ENCODE assay signal across 8 cellular contexts in the genomic region with DNA sequence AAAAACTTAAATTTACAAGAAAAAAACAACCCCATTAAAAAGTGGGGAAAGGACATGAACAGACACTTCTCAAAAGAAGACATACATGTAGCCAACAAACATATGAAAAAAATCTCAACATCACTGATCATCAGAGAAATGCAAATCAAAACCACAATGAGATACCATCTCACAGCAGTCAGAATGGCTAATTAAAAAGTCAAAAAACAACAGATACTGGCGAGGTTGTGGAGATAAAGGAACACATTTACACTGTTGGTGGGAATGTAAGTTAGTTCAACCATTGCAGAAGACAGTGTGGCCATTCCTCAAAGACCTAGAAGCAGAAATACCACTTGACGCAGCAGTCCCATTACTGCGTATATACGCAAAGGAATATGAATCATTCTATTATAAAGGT.
DNase-seq lines count a peak whose midpoint lies in the region; ATAC-seq lines count a peak whose summit lies in the region.
"Not testable (repeated sequence)": the region's sequence is repeated elsewhere in the genome, so short reads cannot be mapped to it uniquely, and the experiment has no call there.

No MANE protein-coding gene starts in this region.

- not testable (repeated sequence) for ATAC-seq in CD4-positive, CD25-positive, alpha-beta regulatory T cell (ENCODE audit: low read depth in 2 of 2); activated CD8-positive, alpha-beta T cell treated with anti-CD3 and anti-CD28 coated beads, Interleukin-2, amount 10 ng/mL, durations not matched to agents 7 days and 5 days; stimulated activated naive B cell treated with anti-CD40 and anti-IgM and Interleukin-4, amounts not matched to agents 10 μg/mL and 1 μg/mL and 100 μg/mL, for 72 hours (replicated peaks)

- not testable (repeated sequence) for H3K36me3 ChIP-seq in CD4-positive, CD25-positive, alpha-beta regulatory T cell (ENCODE audit: control insufficient read depth, insufficient read depth, low read length)

- CTCF ChIA-PET in activated CD8-positive, alpha-beta T cell treated with anti-CD3 and anti-CD28 coated beads, Interleukin-2, amount 10 ng/mL, durations not matched to agents 7 days and 5 days (lab: Charles Lee): not testable (repeated sequence)

- H3K4me1 ChIP-seq in CD4-positive, CD25-positive, alpha-beta regulatory T cell (ENCODE audit: control insufficient read depth, insufficient read depth, low read length, poor library complexity, severe bottlenecking): peaks cover 46% of the 10 kb centered on the region

- peaks cover 16 to 78% (median 53%) of the 10 kb centered on the region in 4 donors for H3K4me1 Mint-ChIP-seq in CD4-positive, CD25-positive, alpha-beta regulatory T cell
- H3K4me1 Mint-ChIP-seq in T-helper 2 cell treated with Interferon-gamma antibody and Interleukin-4, amounts not matched to agents 5 μg/mL and 100 μg/mL, for 36 hours (ENCODE audit: low read depth): peaks cover 71% of the 10 kb centered on the region
- H3K4me1 Mint-ChIP-seq in activated CD8-positive, alpha-beta T cell treated with anti-CD3 and anti-CD28 coated beads, Interleukin-2, amount 10 ng/mL, durations not matched to agents 7 days and 5 days (ENCODE audit: low read depth): peaks cover 81% of the 10 kb centered on the region
- H3K4me1 Mint-ChIP-seq in activated T-helper 2 cell treated with anti-CD3 and anti-CD28 coated beads, Interferon-gamma antibody, Interleukin-2, Interleukin-4, amounts not matched to agents 10 μg/mL and 5 μg/mL and 100 μg/mL, durations not matched to agents 14 hours and 24 hours and 36 hours (ENCODE audit: low read depth): peaks cover 76% of the 10 kb centered on the region
- H3K4me1 Mint-ChIP-seq in stimulated activated naive B cell treated with anti-CD40 and anti-IgM and Interleukin-4, amounts not matched to agents 10 μg/mL and 1 μg/mL and 100 μg/mL, for 72 hours: peaks cover 40 to 82% of the 10 kb centered on the region in 2 donors

- not testable (repeated sequence) for H3K27ac ChIP-seq in CD4-positive, CD25-positive, alpha-beta regulatory T cell (ENCODE audit: insufficient read depth, low read length, poor library complexity, severe bottlenecking)

- DNase-seq in CD4-positive, CD25-positive, alpha-beta regulatory T cell: peak in 2 of 3 donors; percentile 44 to 54
- peak; percentile 29 for DNase-seq in Jurkat, Clone E6-1 (ENCODE audit: low read depth, low spot score)
- DNase-seq in NCI-H526 treated with DMSO at 0.1 percent for 48 hours (lab: John Stamatoyannopoulos, UW) (peak; percentile 32), islet precursor cell (peak; percentile 8)
- not testable (repeated sequence) for DNase-seq in T-helper 2 cell treated with Interferon-gamma antibody and Interleukin-4, amounts not matched to agents 5 μg/mL and 100 μg/mL, for 36 hours (ENCODE audit: low spot score); stimulated activated naive B cell treated with anti-CD40 and anti-IgM and Interleukin-4, amounts not matched to agents 10 μg/mL and 1 μg/mL and 100 μg/mL, for 72 hours
- peak; percentile 12 for DNase-seq in activated CD8-positive, alpha-beta T cell treated with anti-CD3 and anti-CD28 coated beads, Interleukin-2, amount 10 ng/mL, durations not matched to agents 7 days and 5 days
- peak; percentile 5 for DNase-seq in activated T-helper 2 cell treated with anti-CD3 and anti-CD28 coated beads, Interferon-gamma antibody, Interleukin-2, Interleukin-4, amounts not matched to agents 10 μg/mL and 5 μg/mL and 100 μg/mL, durations not matched to agents 14 hours and 24 hours and 36 hours (ENCODE audit: low spot score)

- not testable (repeated sequence) for H3K9me3 ChIP-seq in CD4-positive, CD25-positive, alpha-beta regulatory T cell (ENCODE audit: control insufficient read depth in 2 of 2, low read length in 2 of 2)

- H3K9me3 Mint-ChIP-seq in CD4-positive, CD25-positive, alpha-beta regulatory T cell; activated CD8-positive, alpha-beta T cell treated with anti-CD3 and anti-CD28 coated beads, Interleukin-2, amount 10 ng/mL, durations not matched to agents 7 days and 5 days (ENCODE audit: insufficient read depth); stimulated activated naive B cell treated with anti-CD40 and anti-IgM and Interleukin-4, amounts not matched to agents 10 μg/mL and 1 μg/mL and 100 μg/mL, for 72 hours: not testable (repeated sequence)
- peaks cover 14% of the 10 kb centered on the region for H3K9me3 Mint-ChIP-seq in T-helper 2 cell treated with Interferon-gamma antibody and Interleukin-4, amounts not matched to agents 5 μg/mL and 100 μg/mL, for 36 hours
- peaks cover 20% of the 10 kb centered on the region for H3K9me3 Mint-ChIP-seq in activated T-helper 2 cell treated with anti-CD3 and anti-CD28 coated beads, Interferon-gamma antibody, Interleukin-2, Interleukin-4, amounts not matched to agents 10 μg/mL and 5 μg/mL and 100 μg/mL, durations not matched to agents 14 hours and 24 hours and 36 hours

- peak overlapping the region; percentile 58 to 76 (median 75) for H3K27ac Mint-ChIP-seq in CD4-positive, CD25-positive, alpha-beta regulatory T cell
- H3K27ac Mint-ChIP-seq in T-helper 2 cell treated with Interferon-gamma antibody and Interleukin-4, amounts not matched to agents 5 μg/mL and 100 μg/mL, for 36 hours: peak overlapping the region; percentile 60
- not testable (repeated sequence) for H3K27ac Mint-ChIP-seq in activated CD8-positive, alpha-beta T cell treated with anti-CD3 and anti-CD28 coated beads, Interleukin-2, amount 10 ng/mL, durations not matched to agents 7 days and 5 days
- H3K27ac Mint-ChIP-seq in activated T-helper 2 cell treated with anti-CD3 and anti-CD28 coated beads, Interferon-gamma antibody, Interleukin-2, Interleukin-4, amounts not matched to agents 10 μg/mL and 5 μg/mL and 100 μg/mL, durations not matched to agents 14 hours and 24 hours and 36 hours: peak overlapping the region; percentile 36
- H3K27ac Mint-ChIP-seq in stimulated activated naive B cell treated with anti-CD40 and anti-IgM and Interleukin-4, amounts not matched to agents 10 μg/mL and 1 μg/mL and 100 μg/mL, for 72 hours: peak overlapping the region; percentile 49

- H3K27me3 ChIP-seq in CD4-positive, CD25-positive, alpha-beta regulatory T cell (ENCODE audit: control insufficient read depth, insufficient read depth, low read length): not testable (repeated sequence)

- intact Hi-C loops in activated T-helper 2 cell treated with anti-CD3 and anti-CD28 coated beads, Interferon-gamma antibody, Interleukin-2, Interleukin-4, amounts not matched to agents 10 μg/mL and 5 μg/mL and 100 μg/mL, durations not matched to agents 14 hours and 24 hours and 36 hours (cut with micrococcal nuclease): not testable (repeated sequence)

- POLR2A ChIA-PET in activated CD8-positive, alpha-beta T cell treated with anti-CD3 and anti-CD28 coated beads, Interleukin-2, amount 10 ng/mL, durations not matched to agents 7 days and 5 days (lab: Charles Lee): not testable (repeated sequence)

- not testable (repeated sequence) for H3K4me3 ChIP-seq in CD4-positive, CD25-positive, alpha-beta regulatory T cell (ENCODE audit: low read depth, low read length); Jurkat, Clone E6-1 (ENCODE audit: low read length)

- H3K27me3 Mint-ChIP-seq in CD4-positive, CD25-positive, alpha-beta regulatory T cell; T-helper 2 cell treated with Interferon-gamma antibody and Interleukin-4, amounts not matched to agents 5 μg/mL and 100 μg/mL, for 36 hours (ENCODE audit: low read depth); activated CD8-positive, alpha-beta T cell treated with anti-CD3 and anti-CD28 coated beads, Interleukin-2, amount 10 ng/mL, durations not matched to agents 7 days and 5 days (ENCODE audit: low read depth); activated T-helper 2 cell treated with anti-CD3 and anti-CD28 coated beads, Interferon-gamma antibody, Interleukin-2, Interleukin-4, amounts not matched to agents 10 μg/mL and 5 μg/mL and 100 μg/mL, durations not matched to agents 14 hours and 24 hours and 36 hours (ENCODE audit: low read depth): not testable (repeated sequence)
- peaks cover 0 to 12% of the 10 kb centered on the region in 2 donors for H3K27me3 Mint-ChIP-seq in stimulated activated naive B cell treated with anti-CD40 and anti-IgM and Interleukin-4, amounts not matched to agents 10 μg/mL and 1 μg/mL and 100 μg/mL, for 72 hours

- H3K4me3 Mint-ChIP-seq in CD4-positive, CD25-positive, alpha-beta regulatory T cell: peak overlapping the region in 2 of 4 donors; percentile 13 to 65
- H3K4me3 Mint-ChIP-seq in T-helper 2 cell treated with Interferon-gamma antibody and Interleukin-4, amounts not matched to agents 5 μg/mL and 100 μg/mL, for 36 hours; activated CD8-positive, alpha-beta T cell treated with anti-CD3 and anti-CD28 coated beads, Interleukin-2, amount 10 ng/mL, durations not matched to agents 7 days and 5 days; activated T-helper 2 cell treated with anti-CD3 and anti-CD28 coated beads, Interferon-gamma antibody, Interleukin-2, Interleukin-4, amounts not matched to agents 10 μg/mL and 5 μg/mL and 100 μg/mL, durations not matched to agents 14 hours and 24 hours and 36 hours (ENCODE audit: low read depth); stimulated activated naive B cell treated with anti-CD40 and anti-IgM and Interleukin-4, amounts not matched to agents 10 μg/mL and 1 μg/mL and 100 μg/mL, for 72 hours: not testable (repeated sequence)

- H3K36me3 Mint-ChIP-seq in CD4-positive, CD25-positive, alpha-beta regulatory T cell; activated CD8-positive, alpha-beta T cell treated with anti-CD3 and anti-CD28 coated beads, Interleukin-2, amount 10 ng/mL, durations not matched to agents 7 days and 5 days (ENCODE audit: low read depth); stimulated activated naive B cell treated with anti-CD40 and anti-IgM and Interleukin-4, amounts not matched to agents 10 μg/mL and 1 μg/mL and 100 μg/mL, for 72 hours: not testable (repeated sequence)
- peaks cover 19% of the 10 kb centered on the region for H3K36me3 Mint-ChIP-seq in T-helper 2 cell treated with Interferon-gamma antibody and Interleukin-4, amounts not matched to agents 5 μg/mL and 100 μg/mL, for 36 hours (ENCODE audit: low read depth)
- peaks cover 17% of the 10 kb centered on the region for H3K36me3 Mint-ChIP-seq in activated T-helper 2 cell treated with anti-CD3 and anti-CD28 coated beads, Interferon-gamma antibody, Interleukin-2, Interleukin-4, amounts not matched to agents 10 μg/mL and 5 μg/mL and 100 μg/mL, durations not matched to agents 14 hours and 24 hours and 36 hours (ENCODE audit: low read depth)
